7 cellular contexts compared by ENCODE assay signal in genomic region chr6:18262812-18263560, GRCh38. TPM values are rescaled to one million over a fixed set of nuclear protein-coding genes. Genes with fewer than 3 reads are reported as not detected.
DNase-seq lines count a peak whose midpoint lies in the region; ATAC-seq, FAIRE-seq and TF ChIP-seq lines count a peak whose summit lies in the region.

No MANE protein-coding gene starts in this region.

- peaks cover 19% of the 10 kb centered on the region for H3F3A ChIP-seq in GM23248 (ENCODE audit: insufficient read depth)

- peak overlapping the region; percentile 86 for H3K4me3 Mint-ChIP-seq in activated CD8-positive, alpha-beta T cell treated with anti-CD3 and anti-CD28 coated beads, Interleukin-2, amount 10 ng/mL, durations not matched to agents 7 days and 5 days

- FAIRE-seq in GM18507 (lab: Jason Lieb, UNC), result peak; percentile 96

- POLR2A ChIA-PET in activated CD8-positive, alpha-beta T cell treated with anti-CD3 and anti-CD28 coated beads, Interleukin-2, amount 10 ng/mL, durations not matched to agents 7 days and 5 days (lab: Charles Lee), result no interaction called here

- H3K36me3 Mint-ChIP-seq in activated CD8-positive, alpha-beta T cell treated with anti-CD3 and anti-CD28 coated beads, Interleukin-2, amount 10 ng/mL, durations not matched to agents 7 days and 5 days (ENCODE audit: low read depth), result peaks cover 59% of the 10 kb centered on the region

- H3K9ac ChIP-seq in GM23248, result peak overlapping the region; percentile 86

- no peak for DNase-seq in GM18507 (ENCODE audit: extremely low spot score, insufficient read length, low read depth)
- peak; percentile 49 for DNase-seq in GM23248
- no peak for DNase-seq in LNCaP clone FGC (ENCODE audit: low read depth)
- DNase-seq in activated CD8-positive, alpha-beta T cell treated with anti-CD3 and anti-CD28 coated beads, Interleukin-2, amount 10 ng/mL, durations not matched to agents 7 days and 5 days, result peak; percentile 68
- no peak for DNase-seq in skeletal muscle cell (ENCODE audit: low read depth)
- no peak for DNase-seq in dedifferentiated amniotic fluid mesenchymal stem cell (ENCODE audit: extremely low spot score)

- no peak for TF ChIP-seq POLR2A in gastroesophageal sphincter (IDR thresholded peaks at IDR 0.05)

- peak overlapping the region; percentile 67 for H2AFZ ChIP-seq in GM23248

- H3K4me3 ChIP-seq in GM23248 (peak overlapping the region; percentile 78), LNCaP clone FGC (ENCODE audit: low read depth, low read length) (peak overlapping the region; percentile 95), gastroesophageal sphincter (peak overlapping the region; percentile 63 to 96), skeletal muscle cell (ENCODE audit: low read depth, low read length) (peak overlapping the region; percentile 92)

- H3K9me3 Mint-ChIP-seq in activated CD8-positive, alpha-beta T cell treated with anti-CD3 and anti-CD28 coated beads, Interleukin-2, amount 10 ng/mL, durations not matched to agents 7 days and 5 days (ENCODE audit: insufficient read depth), result no peaks in the 10 kb centered on the region

- CTCF ChIA-PET in activated CD8-positive, alpha-beta T cell treated with anti-CD3 and anti-CD28 coated beads, Interleukin-2, amount 10 ng/mL, durations not matched to agents 7 days and 5 days (lab: Charles Lee), result no interaction called here

- H3K4me1 ChIP-seq in GM23248 (ENCODE audit: insufficient read depth) (peaks cover 31% of the 10 kb centered on the region), gastroesophageal sphincter (peaks cover 0 to 61% (median 15%) of the 10 kb centered on the region in 3 donors)

- peaks cover 52% of the 10 kb centered on the region for H3K4me1 Mint-ChIP-seq in activated CD8-positive, alpha-beta T cell treated with anti-CD3 and anti-CD28 coated beads, Interleukin-2, amount 10 ng/mL, durations not matched to agents 7 days and 5 days (ENCODE audit: low read depth)

- no peak for TF ChIP-seq EP300 in gastroesophageal sphincter (IDR thresholded peaks at IDR 0.05)

- H3K27me3 ChIP-seq in GM23248 (replicated peaks; ENCODE audit: insufficient read depth) (no peaks in the 10 kb centered on the region), gastroesophageal sphincter (peaks cover 3% of the 10 kb centered on the region)

- in situ Hi-C loops in GM23248 (cut with MboI), result no loop called here

- H3K27ac ChIP-seq in GM23248 (peak overlapping the region; percentile 88), gastroesophageal sphincter (peak overlapping the region in 3 of 4 donors; percentile 93 to 99 (median 99))

- H3K79me2 ChIP-seq in GM23248 (ENCODE audit: insufficient read depth), result peaks cover 60% of the 10 kb centered on the region

- TF ChIP-seq CTCF in LNCaP clone FGC (IDR thresholded peaks at IDR 0.05; ENCODE audit: control insufficient read depth, extremely low read depth, insufficient read depth) (no peak), gastroesophageal sphincter (IDR thresholded peaks at IDR 0.05) (no peak)

- 3 to 4% methylated on average over 18 of the region's 18 CpGs for WGBS in GM23248 (ENCODE audit: low coverage in 1 of 2, low lambda C conversion rate in 2 of 2, missing lambda C conversion rate in 2 of 2), 2 experiments
- 2 to 5% methylated on average over 17 to 18 of the region's 18 CpGs for WGBS in gastroesophageal sphincter (ENCODE audit: low coverage in 1 of 2), 2 donors

- ATAC-seq in activated CD8-positive, alpha-beta T cell treated with anti-CD3 and anti-CD28 coated beads, Interleukin-2, amount 10 ng/mL, durations not matched to agents 7 days and 5 days, result peak; percentile 44
- no peak for ATAC-seq in gastroesophageal sphincter

- H3K4me2 ChIP-seq in GM23248 (ENCODE audit: unreplicated experiment), result peak overlapping the region; percentile 78

- H3K27me3 Mint-ChIP-seq in activated CD8-positive, alpha-beta T cell treated with anti-CD3 and anti-CD28 coated beads, Interleukin-2, amount 10 ng/mL, durations not matched to agents 7 days and 5 days (ENCODE audit: low read depth), result no peaks in the 10 kb centered on the region

- H4K20me1 ChIP-seq in GM23248 (ENCODE audit: insufficient read depth), result no peaks in the 10 kb centered on the region

- H3K9me2 ChIP-seq in GM23248 (ENCODE audit: insufficient read depth), result no peaks in the 10 kb centered on the region

- H3K36me3 ChIP-seq in GM23248 (ENCODE audit: low read depth) (peaks cover 1% of the 10 kb centered on the region; the same call in 1 of the 2 replicates), gastroesophageal sphincter (peaks cover 0 to 2% of the 10 kb centered on the region in 2 donors)

- peak overlapping the region; percentile 92 for H3K27ac Mint-ChIP-seq in activated CD8-positive, alpha-beta T cell treated with anti-CD3 and anti-CD28 coated beads, Interleukin-2, amount 10 ng/mL, durations not matched to agents 7 days and 5 days

- H3K9me3 ChIP-seq in GM23248 (ENCODE audit: low read depth) (no peaks in the 10 kb centered on the region), gastroesophageal sphincter (no peaks in the 10 kb centered on the region)

RNA-seq across cellular contexts. Expression of gene DEK, which starts 1.3 kb away (rescaled TPM):
- 90.3 and 101 TPM in 2 replicates for total RNA-seq in GM23248 (2014; rRNA removed; shearing (Covaris generic))
- polyA plus RNA-seq in GM23248 (2016; fragmentation: Nextera tagmentation; extraction: Ambion mirVana), result 108 and 116 TPM in 2 replicates
- 100 to 1,000 TPM; 251 to 255 TPM for total RNA-seq in activated CD8-positive, alpha-beta T cell treated with anti-CD3 and anti-CD28 coated beads, Interleukin-2, amount 10 ng/mL, durations not matched to agents 7 days and 5 days
- total RNA-seq in gastroesophageal sphincter, result 100 to 1,000 TPM; 162 to 186 (median 177) TPM

Comparison
In these comparisons a context has a peak if more than half of its experiments do, and no peak if none do; other contexts are left out.
1. DNase-seq: peak in GM23248 (single experiment) and activated CD8-positive, alpha-beta T cell treated with anti-CD3 and anti-CD28 coated beads, Interleukin-2, amount 10 ng/mL, durations not matched to agents 7 days and 5 days (single experiment); none in GM18507 (single experiment), LNCaP clone FGC (single experiment), skeletal muscle cell (single experiment) and dedifferentiated amniotic fluid mesenchymal stem cell (single experiment).
2. Peak in every context shown above with its lines, with median percentiles within 50 percentile points of each other: H3K4me3 ChIP-seq.